ENCODE assay signal across 23 cellular contexts in the genomic region with DNA sequence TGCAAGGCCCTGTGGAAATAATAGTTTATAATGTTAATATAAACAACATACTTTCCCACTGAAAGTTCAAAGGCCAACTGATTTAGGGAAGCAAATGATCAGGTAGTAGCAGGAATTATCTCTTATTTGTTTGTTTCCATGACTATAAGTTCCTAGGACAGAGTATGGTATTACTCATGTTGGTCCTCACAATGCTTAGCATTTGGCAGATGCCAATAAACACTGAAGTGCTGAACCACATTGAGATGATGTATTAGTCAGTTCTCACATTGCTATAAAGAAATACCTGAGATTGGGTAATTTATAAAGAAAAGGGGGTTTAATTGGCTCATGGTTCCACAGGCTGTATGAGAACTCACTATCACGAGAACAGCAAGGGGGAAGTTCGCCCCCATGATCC.
DNase-seq lines count a peak whose midpoint lies in the region; ATAC-seq and TF ChIP-seq lines count a peak whose summit lies in the region.
"Had no signal": no experiment of that assay in that cellular context is flagged by ENCODE, and none has a peak within 500 bp of the region (broad histone marks: within the 10 kb centered on the region; RNA-seq: fewer than 3 reads in every experiment).

No MANE protein-coding gene starts in this region.

- no peaks in the 10 kb centered on the region for H3K4me1 ChIP-seq in psoas muscle
- H3K4me1 ChIP-seq: Caco-2 had no signal

- ATAC-seq in psoas muscle, result no peak
- ATAC-seq: CD8-positive, alpha-beta T cell; HepG2; Panc1 had no signal

- no peak overlapping the region for H3K27ac ChIP-seq in brain microvascular endothelial cell
- H3K27ac ChIP-seq in psoas muscle, result no peak overlapping the region
- H3K27ac ChIP-seq: RWPE1 had no signal

- intact Hi-C loops in psoas muscle (cut with DNase I), result no loop called here

- peaks cover under 1% of the 10 kb centered on the region; the same call in 1 of the 2 replicates for H3K36me3 ChIP-seq in H7 (replicated peaks; ENCODE audit: control insufficient read depth, insufficient read depth, low read length)
- no peaks in the 10 kb centered on the region for H3K36me3 ChIP-seq in brain microvascular endothelial cell (replicated peaks)
- H3K36me3 ChIP-seq in psoas muscle (ENCODE audit: insufficient read depth in 1 of 2, low read depth in 1 of 2), result peaks cover 5 to 70% of the 10 kb centered on the region in 2 donors

- in situ Hi-C loops in brain microvascular endothelial cell (cut with HindIII; ENCODE audit: low pct_ligation_motif_present, low sequenced_read_pairs), result no loop called here

- TF ChIP-seq CTCF in epithelial cell of esophagus (IDR thresholded peaks at IDR 0.05; ENCODE audit: insufficient read depth, low read depth, low read length, missing control alignments) (no peak), brain microvascular endothelial cell (IDR thresholded peaks at IDR 0.05; ENCODE audit: low read depth, low read length, missing control alignments) (no peak), psoas muscle (IDR thresholded peaks at IDR 0.05) (no peak)

- peak; percentile 75 for DNase-seq in M059J (ENCODE audit: low read depth)
- peak; percentile 20 for DNase-seq in epithelial cell of esophagus (ENCODE audit: low read depth)
- peak; percentile 38 for DNase-seq in renal cortical epithelial cell (ENCODE audit: low read depth)
- no peak for DNase-seq in HuH-7 (ENCODE audit: low spot score)
- no peak for DNase-seq in H7
- no peak for DNase-seq in brain microvascular endothelial cell
- no peak for DNase-seq in psoas muscle
- DNase-seq: C1 segment of cervical spinal cord; Caco-2; CD8-positive, alpha-beta T cell; EL; GF-D8; H9; KBM-7; MM.1S; NCI-H2029 treated with DMSO at 0.1 percent for 48 hours; NCI-H2227 treated with DMSO at 0.1 percent for 48 hours; NCI-H510A; NCI-H69; SHP77 had no signal

- 86 to 97% (median 95%) methylated on average over 2 of the region's 2 CpGs for WGBS in psoas muscle, 3 donors

- no peaks in the 10 kb centered on the region for H3K9me3 ChIP-seq in psoas muscle
- H3K9me3 ChIP-seq: Caco-2 had no signal

- H3K4me3 ChIP-seq in epithelial cell of esophagus (ENCODE audit: low read length) (no peak overlapping the region), H7 (ENCODE audit: insufficient read depth, low read depth, low read length) (no peak overlapping the region), brain microvascular endothelial cell (ENCODE audit: low read depth, low read length) (no peak overlapping the region), psoas muscle (no peak overlapping the region)

- no peaks in the 10 kb centered on the region for H3K27me3 ChIP-seq in H7 (ENCODE audit: control insufficient read depth, insufficient read depth, low read length)
- no peaks in the 10 kb centered on the region for H3K27me3 ChIP-seq in brain microvascular endothelial cell (replicated peaks)
- H3K27me3 ChIP-seq in psoas muscle (ENCODE audit: insufficient read depth in 3 of 3, low read length in 2 of 3), result no peaks in the 10 kb centered on the region

Comparison
In these comparisons a context has a peak if more than half of its experiments do, and no peak if none do; other contexts are left out.
1. DNase-seq: peak in M059J (single experiment), epithelial cell of esophagus (single experiment) and renal cortical epithelial cell (single experiment); none in HuH-7 (single experiment), H7 (single experiment), brain microvascular endothelial cell (single experiment) and psoas muscle (0 of 2).